ENCODE assay signal across 12 cellular contexts in genomic region chr2:207161247-207161646, GRCh38. TPM values are rescaled to one million over a fixed set of nuclear protein-coding genes. Genes with fewer than 3 reads are reported as not detected.
A peak's percentile ranks its signal among the peaks of the same experiment; 100 is the strongest.
DNase-seq lines count a peak whose midpoint lies in the region; TF ChIP-seq lines count a peak whose summit lies in the region.
"Had no signal": no experiment of that assay in that cellular context is flagged by ENCODE, and none has a peak within 500 bp of the region (broad histone marks: within the 10 kb centered on the region; RNA-seq: fewer than 3 reads in every experiment).

No MANE protein-coding gene starts in this region.

- H3K9me3 Mint-ChIP-seq in HFFc6: no peaks in the 10 kb centered on the region
- H3K9me3 Mint-ChIP-seq: central memory CD8-positive, alpha-beta T cell had no signal

- peaks cover 69% of the 10 kb centered on the region for H3K4me1 ChIP-seq in muscle layer of colon (ENCODE audit: insufficient read depth, low read length)

- H3K9ac ChIP-seq in muscle layer of colon (ENCODE audit: low read length): no peak overlapping the region

- peaks cover 7% of the 10 kb centered on the region for H3K27me3 Mint-ChIP-seq in HFFc6 (ENCODE audit: insufficient read depth)

- CTCF ChIA-PET in AG04449 (lab: Yijun Ruan, JAX): interaction anchor here (0.6 kb wide), 1 partner anchor 173 kb away, joined by 3 read pairs; no protein-coding TSS in a partner anchor

- POLR2A ChIA-PET in AG04449 (lab: Yijun Ruan, JAX): interaction anchor here (1.1 to 8.6 kb wide), 2 partner anchors 96 to 369 kb away, joined by 3 to 207 read pairs; partner anchors contain the start of gene CREB1

- no peaks in the 10 kb centered on the region for H3K27me3 ChIP-seq in muscle layer of colon (ENCODE audit: control insufficient read depth in 1 of 2, insufficient read depth in 2 of 2, low read length in 2 of 2)

- H3K4me3 ChIP-seq in AG04449 (ENCODE audit: low read depth, low read length) (peak overlapping the region; percentile 96), muscle layer of colon (ENCODE audit: low read depth in 1 of 2, low read length in 2 of 2) (peak overlapping the region; percentile 6 to 78)

- H3K36me3 ChIP-seq in muscle layer of colon (ENCODE audit: insufficient read depth, low read length): no peaks in the 10 kb centered on the region

- peak overlapping the region; percentile 95 for H3K4me3 Mint-ChIP-seq in HFFc6
- H3K4me3 Mint-ChIP-seq: central memory CD8-positive, alpha-beta T cell had no signal

- H3K27ac ChIP-seq in caudate nucleus (ENCODE audit: low read depth, low read length): peak overlapping the region; percentile 28
- H3K27ac ChIP-seq in muscle layer of colon (ENCODE audit: low read depth, low read length): peak overlapping the region; percentile 45

- no peaks in the 10 kb centered on the region for H3K9me3 ChIP-seq in muscle layer of colon (ENCODE audit: low read length)

- peaks cover 73% of the 10 kb centered on the region for H3K4me1 Mint-ChIP-seq in HFFc6 (ENCODE audit: low read depth)

- peaks cover 40% of the 10 kb centered on the region for H3K36me3 Mint-ChIP-seq in HFFc6 (ENCODE audit: low read depth)

- H3K27ac Mint-ChIP-seq in HFFc6: peak overlapping the region; percentile 98

- TF ChIP-seq CTCF in AG04449 (IDR thresholded peaks at IDR 0.05; ENCODE audit: insufficient read depth, low read length, missing control alignments) (no peak), HFFc6 (IDR thresholded peaks at IDR 0.05) (no peak)

- DNase-seq in AG04449 (ENCODE audit: low read depth, low spot score): no peak
- no peak for DNase-seq in HFFc6
- DNase-seq in caudate nucleus (lab: John Stamatoyannopoulos, UW): peak in 6 of 61 donors; percentile 10 to 33 (median 20)
- DNase-seq in GDM1 (lab: John Stamatoyannopoulos, UW): no peak
- DNase-seq in DMS53 treated with DMSO at 0.1 percent for 48 hours (lab: John Stamatoyannopoulos, UW; ENCODE audit: unreplicated experiment): no peak
- DNase-seq in NCI-H1436 (lab: John Stamatoyannopoulos, UW): no peak
- DNase-seq in A172 (ENCODE audit: low spot score): no peak
- DNase-seq: DMS153; stimulated activated CD4-positive, alpha-beta T cell treated with anti-CD3 and anti-CD28 coated beads, Interleukin-12 subunit alpha, Interleukin-12 subunit beta, amount 100 ng/mL, for 4 hours had no signal

RNA-seq across cellular contexts. Expression of gene KLF7, which starts 4.5 kb away (rescaled TPM):
- 10 to 100 TPM; 29.4 to 45.0 (median 34.0) TPM for total RNA-seq in HFFc6 (2021; fragmentation: NEBNext Ultra II Directional; extraction: Animal tissue kit (Norgen Biotek cat#: 25700))
- 9.1 and 13.7 TPM in 2 replicates for total RNA-seq in A172 (2014; rRNA removed; shearing (Covaris generic))
- total RNA-seq: OCI-LY7 had no signal
